Comparison of ENCODE assay signal across 8 cellular contexts in the genomic region with DNA sequence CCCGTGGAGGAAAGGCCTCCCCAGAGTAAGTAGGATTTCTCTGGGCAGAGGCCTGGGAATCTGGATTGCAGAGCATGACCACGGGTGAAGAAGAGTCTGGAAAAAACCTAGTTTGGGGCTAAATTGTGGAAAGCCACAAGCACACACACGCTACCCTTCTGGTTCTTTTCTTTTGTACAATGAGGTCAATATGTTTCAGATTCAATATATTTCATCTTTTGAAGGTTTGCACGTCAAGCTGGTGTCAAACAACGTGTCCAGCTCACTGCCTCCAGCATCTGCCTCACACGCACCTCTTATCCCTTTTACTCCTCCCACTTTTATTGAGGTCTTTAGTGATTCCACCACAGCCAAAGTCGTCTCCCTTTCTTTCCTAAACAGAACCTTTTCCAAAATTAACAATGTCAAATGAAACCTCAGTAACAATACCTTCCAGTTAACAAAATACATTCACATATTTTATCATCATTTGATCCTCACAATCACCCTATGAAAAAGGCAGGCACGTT. TPM values are rescaled to one million over a fixed set of nuclear protein-coding genes. Genes with fewer than 3 reads are reported as not detected.
DNase-seq lines count a peak whose midpoint lies in the region; ATAC-seq, FAIRE-seq and TF ChIP-seq lines count a peak whose summit lies in the region.

No MANE protein-coding gene starts in this region.

- H3K4me3 ChIP-seq in DND-41 (ENCODE audit: low read depth in 1 of 2, low read length in 2 of 2) (peak overlapping the region; percentile 35 to 59; a peak in 3 of 4 replicates), HFF-Myc (replicated peaks; ENCODE audit: low read depth, low read length) (peak overlapping the region; percentile 82), kidney (ENCODE audit: low read length in 2 of 2) (peak overlapping the region; percentile 71 to 74), tibial nerve (peak overlapping the region; percentile 86 to 100 (median 90))

- CTCF ChIA-PET in activated CD8-positive, alpha-beta T cell treated with anti-CD3 and anti-CD28 coated beads, Interleukin-2, amount 10 ng/mL, durations not matched to agents 7 days and 5 days (lab: Charles Lee), result no interaction called here

- ATAC-seq in DND-41 (ENCODE audit: insufficient read depth, low read depth), result no peak
- no peak for ATAC-seq in activated CD8-positive, alpha-beta T cell treated with anti-CD3 and anti-CD28 coated beads, Interleukin-2, amount 10 ng/mL, durations not matched to agents 7 days and 5 days
- ATAC-seq in GM19455 (IDR thresholded peaks at IDR 0.05; ENCODE audit: unreplicated experiment), result no peak

- intact Hi-C loops in kidney (cut with DNase I), result no loop called here

- peak overlapping the region; percentile 77 for H2AFZ ChIP-seq in DND-41 (ENCODE audit: low read depth, low read length)

- H3K9me3 Mint-ChIP-seq in activated CD8-positive, alpha-beta T cell treated with anti-CD3 and anti-CD28 coated beads, Interleukin-2, amount 10 ng/mL, durations not matched to agents 7 days and 5 days (ENCODE audit: insufficient read depth), result no peaks in the 10 kb centered on the region

- H3K9me3 ChIP-seq in DND-41 (ENCODE audit: insufficient read depth, low read length, severe bottlenecking), result no peaks in the 10 kb centered on the region
- no peaks in the 10 kb centered on the region for H3K9me3 ChIP-seq in kidney (ENCODE audit: control insufficient read depth in 1 of 2, low read length in 2 of 2)
- no peaks in the 10 kb centered on the region for H3K9me3 ChIP-seq in tibial nerve

- TF ChIP-seq EP300 in tibial nerve (IDR thresholded peaks at IDR 0.05), result no peak

- DNase-seq in DND-41, result no peak
- no peak for DNase-seq in HFF-Myc (ENCODE audit: extremely low read depth, low read depth)
- no peak for DNase-seq in activated CD8-positive, alpha-beta T cell treated with anti-CD3 and anti-CD28 coated beads, Interleukin-2, amount 10 ng/mL, durations not matched to agents 7 days and 5 days
- DNase-seq in kidney, result no peak
- no peak for DNase-seq in tibial nerve (ENCODE audit: low spot score in 2 of 2)
- no peak for DNase-seq in NCI-H2227 (lab: John Stamatoyannopoulos, UW; ENCODE audit: unreplicated experiment)
- no peak for DNase-seq in activated CD8-positive, alpha-beta memory T cell treated with anti-CD3 and anti-CD28 coated beads, Interleukin-2, amount 50 U/mL, for 48 hours

- FAIRE-seq in kidney (lab: Jason Lieb, UNC), result no peak

- H3K27ac ChIP-seq in DND-41 (ENCODE audit: low read length) (peak overlapping the region; percentile 77), kidney (ENCODE audit: low read depth in 2 of 2, low read length in 2 of 2) (peak overlapping the region; percentile 76 to 89), tibial nerve (peak overlapping the region; percentile 78 to 93 (median 90))

- TF ChIP-seq CTCF in DND-41 (IDR thresholded peaks at IDR 0.05; ENCODE audit: borderline replicate concordance, extremely low read depth, low read length, poor library complexity, severe bottlenecking), result no peak
- no peak for TF ChIP-seq CTCF in HFF-Myc (IDR thresholded peaks at IDR 0.05; ENCODE audit: low read depth, low read length, missing control alignments)
- TF ChIP-seq CTCF in kidney (IDR thresholded peaks at IDR 0.05; ENCODE audit: borderline replicate concordance, extremely low read depth, insufficient read depth), result no peak
- no peak for TF ChIP-seq CTCF in tibial nerve (IDR thresholded peaks at IDR 0.05)

- H3K4me1 Mint-ChIP-seq in activated CD8-positive, alpha-beta T cell treated with anti-CD3 and anti-CD28 coated beads, Interleukin-2, amount 10 ng/mL, durations not matched to agents 7 days and 5 days (ENCODE audit: low read depth), result peaks cover 17% of the 10 kb centered on the region

- no peaks in the 10 kb centered on the region; the same call in 1 of the 2 replicates for H3K36me3 ChIP-seq in DND-41 (ENCODE audit: insufficient read depth, low read length)
- H3K36me3 ChIP-seq in kidney (ENCODE audit: control insufficient read depth in 1 of 2, insufficient read depth in 2 of 2, low read length in 2 of 2), result no peaks in the 10 kb centered on the region
- no peaks in the 10 kb centered on the region for H3K36me3 ChIP-seq in tibial nerve

- peak overlapping the region; percentile 76 for H3K4me3 Mint-ChIP-seq in activated CD8-positive, alpha-beta T cell treated with anti-CD3 and anti-CD28 coated beads, Interleukin-2, amount 10 ng/mL, durations not matched to agents 7 days and 5 days

- H3K27me3 Mint-ChIP-seq in activated CD8-positive, alpha-beta T cell treated with anti-CD3 and anti-CD28 coated beads, Interleukin-2, amount 10 ng/mL, durations not matched to agents 7 days and 5 days (ENCODE audit: low read depth), result peaks cover 10% of the 10 kb centered on the region

- no peak overlapping the region for H3K27ac Mint-ChIP-seq in activated CD8-positive, alpha-beta T cell treated with anti-CD3 and anti-CD28 coated beads, Interleukin-2, amount 10 ng/mL, durations not matched to agents 7 days and 5 days

- H4K20me1 ChIP-seq in DND-41 (ENCODE audit: insufficient read depth, low read length), result peaks cover 5% of the 10 kb centered on the region

- peaks cover 36% of the 10 kb centered on the region for H3K79me2 ChIP-seq in DND-41 (ENCODE audit: insufficient read depth, low read length)

- TF ChIP-seq POLR2A in tibial nerve (IDR thresholded peaks at IDR 0.05), result no peak

- 25 to 33% methylated on average over 8 of the region's 8 CpGs for WGBS in tibial nerve, 2 donors

- no peaks in the 10 kb centered on the region for H3K36me3 Mint-ChIP-seq in activated CD8-positive, alpha-beta T cell treated with anti-CD3 and anti-CD28 coated beads, Interleukin-2, amount 10 ng/mL, durations not matched to agents 7 days and 5 days (ENCODE audit: low read depth)

- peak overlapping the region; percentile 85 for H3K4me2 ChIP-seq in DND-41 (ENCODE audit: insufficient read depth, low read length)

- peaks cover 21% of the 10 kb centered on the region for H3K4me1 ChIP-seq in DND-41 (ENCODE audit: insufficient read depth, low read length)
- H3K4me1 ChIP-seq in kidney (ENCODE audit: control insufficient read depth in 1 of 2, insufficient read depth in 1 of 2, low read depth in 1 of 2, low read length in 2 of 2), result peaks cover 0 to 8% of the 10 kb centered on the region in 2 donors
- peaks cover 0 to 31% (median 10%) of the 10 kb centered on the region in 4 donors for H3K4me1 ChIP-seq in tibial nerve

- peak overlapping the region; percentile 82 for H3K9ac ChIP-seq in DND-41 (ENCODE audit: low read depth, low read length)
- H3K9ac ChIP-seq in kidney (ENCODE audit: low read length in 2 of 2), result peak overlapping the region; percentile 54 to 60

- no peaks in the 10 kb centered on the region for H3K27me3 ChIP-seq in DND-41 (ENCODE audit: insufficient read depth, low read length, poor library complexity)
- H3K27me3 ChIP-seq in tibial nerve, result no peaks in the 10 kb centered on the region

- POLR2A ChIA-PET in activated CD8-positive, alpha-beta T cell treated with anti-CD3 and anti-CD28 coated beads, Interleukin-2, amount 10 ng/mL, durations not matched to agents 7 days and 5 days (lab: Charles Lee), result no interaction called here

RNA-seq across cellular contexts. Expression of gene EPB41L2, which starts 0.8 kb away (rescaled TPM):
- total RNA-seq in activated CD8-positive, alpha-beta T cell treated with anti-CD3 and anti-CD28 coated beads, Interleukin-2, amount 10 ng/mL, durations not matched to agents 7 days and 5 days, result 10 to 100 TPM; 18.0 to 23.6 TPM
- 111 TPM for total RNA-seq in kidney
- polyA plus RNA-seq in kidney (ENCODE audit: insufficient read depth, low read depth, low replicate concordance), result 19.6 TPM
- total RNA-seq in tibial nerve, result 100 to 1,000 TPM; 190 to 321 (median 265) TPM
